ENCODE assay signal across 25 cellular contexts in genomic region chr2:112311932-112312331, GRCh38.
"Had no signal": no experiment of that assay in that cellular context is flagged by ENCODE, and none has a peak within 500 bp of the region (broad histone marks: within the 10 kb centered on the region; RNA-seq: fewer than 3 reads in every experiment).

No MANE protein-coding gene starts in this region.

- H3K27ac ChIP-seq: SJSA1 had no signal

- H3K36me3 ChIP-seq: MG63 had no signal

- FAIRE-seq: RCC 7860 had no signal

- H3K4me3 ChIP-seq: MG63, SJSA1 had no signal

- H3K27me3 ChIP-seq: MG63, SJSA1 had no signal

- H3K9me3 ChIP-seq: MG63, SJSA1, SK-N-SH had no signal

- H3K9ac ChIP-seq: SK-N-SH had no signal

- DNase-seq: Karpas-422, KG1, MG63, NCI-H1092, NCI-H1105 treated with DMSO at 0.1 percent for 48 hours, NCI-H1417 treated with DMSO at 0.1 percent for 48 hours, NCI-H146, NCI-H1694 treated with DMSO at 0.1 percent for 48 hours, NCI-H1930, NCI-H2081, NCI-H2107, NCI-H2171, NCI-H226, NCI-H446, NCI-H510A, NCI-H524 treated with DMSO at 0.1 percent for 48 hours, NCI-H69, NCI-H774, Right ventricle myocardium superior, RPMI8226, SIG-M5, SK-N-SH, SW 1271 had no signal

- H3K4me2 ChIP-seq: SK-N-SH had no signal

- H3K4me1 ChIP-seq: SJSA1 had no signal
